In genomic region chr11:207213-208176, GRCh38 we compare ENCODE assay signal across 1 cellular context.
TF ChIP-seq lines count a peak whose summit lies in the region.

Gene BET1L, minus strand, starts transcription at chr11:207399. Its CDS starts 78 bp downstream, at chr11:207321.
Gene RIC8A, plus strand, starts transcription at chr11:207708. Its CDS starts 1,147 bp downstream, at chr11:208855.

TF ChIP-seq in HepG2, 621 proteins besides CTCF, POLR2A, EP300 and RAD21 (continued from another document and continues in another):
- TF ChIP-seq ZNF639 (CRISPR knock-in tag; conservative IDR thresholded peaks at IDR 0.05) (peak; percentile 77), ZEB1 (IDR thresholded peaks at IDR 0.05; ENCODE audit: insufficient replicate concordance, low read depth) (no peak), MAFG (CRISPR knock-in tag; IDR thresholded peaks at IDR 0.05) (no peak), ZNF891 (CRISPR knock-in tag; IDR thresholded peaks at IDR 0.05) (no peak), HNF1B (CRISPR knock-in tag; IDR thresholded peaks at IDR 0.05) (peak; percentile 91), ZMAT5 (CRISPR knock-in tag; IDR thresholded peaks at IDR 0.05; ENCODE audit: borderline replicate concordance, low read depth) (no peak), ELF1 (CRISPR knock-in tag; IDR thresholded peaks at IDR 0.05) (peak; percentile 96), ZNF350 (CRISPR knock-in tag; IDR thresholded peaks at IDR 0.05; ENCODE audit: borderline replicate concordance, low read depth) (no peak; the same call in 1 of the 2 replicates), ZNF781 (CRISPR knock-in tag; IDR thresholded peaks at IDR 0.05; ENCODE audit: borderline replicate concordance, not compliant biosample characterization) (no peak), MZF1 (CRISPR knock-in tag; IDR thresholded peaks at IDR 0.05; ENCODE audit: borderline replicate concordance) (no peak), ZBTB7B (CRISPR knock-in tag; IDR thresholded peaks at IDR 0.05) (no peak; the same call in 1 of the 2 replicates), HOXD1 (CRISPR knock-in tag; IDR thresholded peaks at IDR 0.05) (peak; percentile 49; the same call in 1 of the 2 replicates), ZNF121 (CRISPR knock-in tag; IDR thresholded peaks at IDR 0.05) (no peak), ZBTB7A (CRISPR knock-in tag; IDR thresholded peaks at IDR 0.05) (peak; percentile 77; the same call in 1 of the 2 replicates), ZNF142 (CRISPR knock-in tag; IDR thresholded peaks at IDR 0.05) (no peak; the same call in 1 of the 2 replicates), MEIS1 (CRISPR knock-in tag; IDR thresholded peaks at IDR 0.05; ENCODE audit: borderline replicate concordance) (peak; percentile 78; the same call in 1 of the 2 replicates), HDAC2 (CRISPR knock-in tag; IDR thresholded peaks at IDR 0.05) (peak; percentile 45), ZC3H4 (CRISPR knock-in tag; IDR thresholded peaks at IDR 0.05; ENCODE audit: borderline replicate concordance) (no peak), PHB2 (IDR thresholded peaks at IDR 0.05; ENCODE audit: partially characterized antibody) (no peak), CCAR2 (optimal IDR thresholded peaks at IDR 0.05; ENCODE audit: low read depth, low read length) (no peak), HHEX (CRISPR knock-in tag; IDR thresholded peaks at IDR 0.05) (no peak), ZBTB21 (CRISPR knock-in tag; IDR thresholded peaks at IDR 0.05) (no peak), ZNF460 (CRISPR knock-in tag; IDR thresholded peaks at IDR 0.05; ENCODE audit: borderline replicate concordance) (no peak; the same call in 1 of the 2 replicates), ZNF282 (IDR thresholded peaks at IDR 0.05; ENCODE audit: partially characterized antibody) (no peak), U2AF1 (optimal IDR thresholded peaks at IDR 0.05; ENCODE audit: low read depth, low read length) (no peak), ESRRA (CRISPR knock-in tag; IDR thresholded peaks at IDR 0.05; ENCODE audit: low read depth) (no peak; the same call in 1 of the 2 replicates), ZNF33B (CRISPR knock-in tag; IDR thresholded peaks at IDR 0.05) (peak; percentile 55; the same call in 1 of the 2 replicates), ZBTB40 (IDR thresholded peaks at IDR 0.05) (peak; percentile 63), ZBTB40 (CRISPR knock-in tag; IDR thresholded peaks at IDR 0.05) (peak; percentile 75; the same call in 1 of the 2 replicates), FOXP1 (IDR thresholded peaks at IDR 0.05) (no peak), FOXP1 (CRISPR knock-in tag; IDR thresholded peaks at IDR 0.05) (no peak), FOXP4 (CRISPR knock-in tag; IDR thresholded peaks at IDR 0.05) (0 out of 2 replicates have a peak, but pooled peaks have one; percentile 24), CENPT (CRISPR knock-in tag; IDR thresholded peaks at IDR 0.05; ENCODE audit: low read depth) (0 out of 2 replicates have a peak, but pooled peaks have one; percentile 58), ZBTB38 (CRISPR knock-in tag; IDR thresholded peaks at IDR 0.05) (peak; percentile 87), ZNF737 (CRISPR knock-in tag; IDR thresholded peaks at IDR 0.05; ENCODE audit: borderline replicate concordance) (no peak), ISL2 (CRISPR knock-in tag; IDR thresholded peaks at IDR 0.05) (peak; percentile 71), ATAD3A (CRISPR knock-in tag; IDR thresholded peaks at IDR 0.05) (0 out of 2 replicates have a peak, but pooled peaks have one; percentile 31), CEBPB (IDR thresholded peaks at IDR 0.05; ENCODE audit: borderline replicate concordance, low read depth, low read length) (no peak), SALL1 (CRISPR knock-in tag; IDR thresholded peaks at IDR 0.05) (peak; percentile 68), ZNF367 (CRISPR knock-in tag; IDR thresholded peaks at IDR 0.05; ENCODE audit: borderline replicate concordance) (no peak), SAP130 (CRISPR knock-in tag; IDR thresholded peaks at IDR 0.05; ENCODE audit: low read depth) (peak; percentile 96), POGZ (CRISPR knock-in tag; IDR thresholded peaks at IDR 0.05) (peak; percentile 59; the same call in 1 of the 2 replicates), EED (CRISPR knock-in tag; IDR thresholded peaks at IDR 0.05) (peak; percentile 64; the same call in 1 of the 2 replicates)
